ENCODE assay signal across 8 cellular contexts in genomic region chr2:16308816-16309215, GRCh38.
"Had no signal": no experiment of that assay in that cellular context is flagged by ENCODE, and none has a peak within 500 bp of the region (broad histone marks: within the 10 kb centered on the region; RNA-seq: fewer than 3 reads in every experiment).

No MANE protein-coding gene starts in this region.

- FAIRE-seq: G401.6, GM12878, GM12891, GM12892, GM18507, GM19239 had no signal

- H3K4me3 ChIP-seq: GM12878 had no signal

- DNase-seq: GDM1, GF-D8 had no signal
